Comparison of ENCODE assay signal across 1 cellular context in genomic region chr17:21252289-21252874, GRCh38.
A peak's percentile ranks its signal among the peaks of the same experiment; 100 is the strongest.
TF ChIP-seq lines count a peak whose summit lies in the region.

No MANE protein-coding gene starts in this region.

TF ChIP-seq in H1, 55 proteins besides CTCF, POLR2A, EP300 and RAD21:
- TF ChIP-seq CHD1 (IDR thresholded peaks at IDR 0.05; ENCODE audit: low read depth, low read length) (no peak), KDM1A (IDR thresholded peaks at IDR 0.05; ENCODE audit: borderline replicate concordance, low read length) (peak; percentile 54; the same call in 1 of the 2 replicates), RXRA (IDR thresholded peaks at IDR 0.05; ENCODE audit: insufficient read depth, low read depth, low read length) (no peak), GTF2F1 (IDR thresholded peaks at IDR 0.05; ENCODE audit: borderline replicate concordance, low read depth, low read length) (no peak), KDM4A (IDR thresholded peaks at IDR 0.05; ENCODE audit: low read depth, low read length, severe bottlenecking) (peak; percentile 46), RNF2 (IDR thresholded peaks at IDR 0.05; ENCODE audit: borderline replicate concordance, low read depth, low read length, missing control alignments, poor library complexity, severe bottlenecking) (no peak)
